ENCODE assay signal across 9 cellular contexts in genomic region chr11:65444314-65445051, GRCh38. TPM values are rescaled to one million over a fixed set of nuclear protein-coding genes. Genes with fewer than 3 reads are reported as not detected.
DNase-seq lines count a peak whose midpoint lies in the region; ATAC-seq and TF ChIP-seq lines count a peak whose summit lies in the region.
"Had no signal": no experiment of that assay in that cellular context is flagged by ENCODE, and none has a peak within 500 bp of the region (broad histone marks: within the 10 kb centered on the region; RNA-seq: fewer than 3 reads in every experiment).

No MANE protein-coding gene starts in this region.

- H3K4me1 Mint-ChIP-seq in activated naive CD4-positive, alpha-beta T cell treated with anti-CD3 and anti-CD28 coated beads for 36 hours (ENCODE audit: low read depth) = peaks cover 45% of the 10 kb centered on the region

- no peak for TF ChIP-seq RAD21 in liver (IDR thresholded peaks at IDR 0.05)

- H3K36me3 Mint-ChIP-seq in activated naive CD4-positive, alpha-beta T cell treated with anti-CD3 and anti-CD28 coated beads for 36 hours (ENCODE audit: low read depth) = peaks cover 36% of the 10 kb centered on the region

- peak overlapping the region; percentile 30 for H3K4me3 Mint-ChIP-seq in activated naive CD4-positive, alpha-beta T cell treated with anti-CD3 and anti-CD28 coated beads for 36 hours

- ATAC-seq in HG02970 (IDR thresholded peaks at IDR 0.05; ENCODE audit: low FRiP score, unreplicated experiment) = no peak
- no peak for ATAC-seq in HG02885 (IDR thresholded peaks at IDR 0.05; ENCODE audit: poor library complexity, unreplicated experiment)
- ATAC-seq in GM19467 (IDR thresholded peaks at IDR 0.05; ENCODE audit: unreplicated experiment) = no peak

- TF ChIP-seq EP300 in tibial nerve (IDR thresholded peaks at IDR 0.05) = no peak

- H3K27me3 ChIP-seq in liver (ENCODE audit: control insufficient read depth in 4 of 4, insufficient read depth in 4 of 4, low read length in 3 of 4) (no peaks in the 10 kb centered on the region), tibial nerve (no peaks in the 10 kb centered on the region)

- CTCF ChIA-PET in activated naive CD4-positive, alpha-beta T cell treated with anti-CD3 and anti-CD28 coated beads for 36 hours (lab: Charles Lee) = no interaction called here

- peaks cover 0 to 5% (median 3%) of the 10 kb centered on the region in 4 donors for H3K36me3 ChIP-seq in liver (ENCODE audit: control insufficient read depth in 4 of 4, insufficient read depth in 3 of 4, low read depth in 1 of 4, low read length in 3 of 4)
- H3K36me3 ChIP-seq in tibial nerve = peaks cover 0 to 86% (median 5%) of the 10 kb centered on the region in 3 donors

- intact Hi-C loops in activated naive CD4-positive, alpha-beta T cell treated with anti-CD3 and anti-CD28 coated beads for 36 hours (cut with micrococcal nuclease) = no loop called here

- peaks cover 2% of the 10 kb centered on the region for H3K9me3 Mint-ChIP-seq in activated naive CD4-positive, alpha-beta T cell treated with anti-CD3 and anti-CD28 coated beads for 36 hours

- peak overlapping the region; percentile 86 for H3K27ac Mint-ChIP-seq in activated naive CD4-positive, alpha-beta T cell treated with anti-CD3 and anti-CD28 coated beads for 36 hours

- no peak overlapping the region for H3K9ac ChIP-seq in liver (ENCODE audit: low read depth in 1 of 2, low read length in 2 of 2)

- TF ChIP-seq POLR2A in tibial nerve (IDR thresholded peaks at IDR 0.05) = peak in 1 of 2 donors; percentile 5

- WGBS in liver = 67% methylated on average over 14 of the region's 14 CpGs
- 88 to 93% methylated on average over 8 to 10 of the region's 14 CpGs for WGBS in tibial nerve, 2 donors

- H3K27ac ChIP-seq in liver (ENCODE audit: low read depth in 1 of 2, low read length in 2 of 2) = peak overlapping the region; percentile 53 to 72
- peak overlapping the region in 3 of 4 donors; percentile 50 to 79 (median 74) for H3K27ac ChIP-seq in tibial nerve

- H3K27me3 Mint-ChIP-seq in activated naive CD4-positive, alpha-beta T cell treated with anti-CD3 and anti-CD28 coated beads for 36 hours (ENCODE audit: low read depth) = no peaks in the 10 kb centered on the region

- H3K9me3 ChIP-seq in liver (ENCODE audit: control insufficient read depth in 4 of 4, low read length in 3 of 4) (no peaks in the 10 kb centered on the region), tibial nerve (no peaks in the 10 kb centered on the region)

- peaks cover 0 to 3% (median 1%) of the 10 kb centered on the region in 4 donors for H3K4me1 ChIP-seq in liver (ENCODE audit: control insufficient read depth in 4 of 4, insufficient read depth in 4 of 4, low read length in 3 of 4)
- H3K4me1 ChIP-seq in tibial nerve = peaks cover 0 to 65% (median 37%) of the 10 kb centered on the region in 4 donors

- TF ChIP-seq CTCF in liver (IDR thresholded peaks at IDR 0.05; ENCODE audit: low read depth, low read length, missing input control) (no peak), tibial nerve (IDR thresholded peaks at IDR 0.05) (no peak)

- peak; percentile 32 for DNase-seq in activated naive CD4-positive, alpha-beta T cell treated with anti-CD3 and anti-CD28 coated beads for 36 hours
- no peak for DNase-seq in activated naive CD4-positive, alpha-beta T cell treated with anti-CD3 and anti-CD28 coated beads, Interleukin-2, amount 50 U/mL, for 16 hours
- DNase-seq in amniotic epithelial cell (ENCODE audit: low read depth) (peak; percentile 48), tibial nerve (ENCODE audit: low spot score in 2 of 2) (peak in 1 of 2 donors; percentile 19)
- DNase-seq: occipital lobe had no signal

- no peak overlapping the region for H3K4me3 ChIP-seq in liver (ENCODE audit: low read depth in 1 of 3, low read length in 3 of 3)
- no peak overlapping the region for H3K4me3 ChIP-seq in tibial nerve

TF ChIP-seq in liver, 16 proteins besides CTCF, POLR2A, EP300 and RAD21:
- TF ChIP-seq REST (IDR thresholded peaks at IDR 0.05) = peak; percentile 9
- peak; percentile 2 for TF ChIP-seq ZBTB33 (IDR thresholded peaks at IDR 0.05)
- no peak for TF ChIP-seq ATF3 (IDR thresholded peaks at IDR 0.05)
- TF ChIP-seq MAX (IDR thresholded peaks at IDR 0.05) = no peak
- no peak for TF ChIP-seq JUND (IDR thresholded peaks at IDR 0.05)
- TF ChIP-seq SP1 (IDR thresholded peaks at IDR 0.05) = no peak
- no peak for TF ChIP-seq RXRA (IDR thresholded peaks at IDR 0.05)
- no peak for TF ChIP-seq HNF4G (IDR thresholded peaks at IDR 0.05)
- no peak for TF ChIP-seq FOXA1 (IDR thresholded peaks at IDR 0.05)
- TF ChIP-seq HNF4A (conservative IDR thresholded peaks at IDR 0.05) = peak in 1 of 2 donors; percentile 24

RNA-seq across cellular contexts. Expression of gene NEAT1, which starts 21.9 kb away (rescaled TPM):
- 100 to 1,000 TPM; 693 to 750 TPM for total RNA-seq in activated naive CD4-positive, alpha-beta T cell treated with anti-CD3 and anti-CD28 coated beads for 36 hours
- total RNA-seq in liver = 1,000 to 10,000 TPM in 1 of 2 donors, 10 to 100 TPM in 1; 29.6 to 1,968 TPM
- polyA plus RNA-seq in liver = 100 to 1,000 TPM in 1 of 2 donors, 10 to 100 TPM in 1; 50.2 to 111 TPM
- 100 to 1,000 TPM; 427 to 571 (median 461) TPM for total RNA-seq in tibial nerve

RNA-seq across cellular contexts. Expression of gene MALAT1, which starts 54.4 kb away (rescaled TPM):
- total RNA-seq in activated naive CD4-positive, alpha-beta T cell treated with anti-CD3 and anti-CD28 coated beads for 36 hours = over 10,000 TPM; 10,460 to 10,508 TPM
- 1,000 to 10,000 TPM; 3,688 to 8,306 TPM for total RNA-seq in liver
- 1,000 to 10,000 TPM in 1 of 2 donors, 10 to 100 TPM in 1; 11.9 to 3,868 TPM for polyA plus RNA-seq in liver
- total RNA-seq in tibial nerve = over 10,000 TPM; 20,649 to 23,532 (median 22,230) TPM

RNA-seq across cellular contexts. Expression of gene FRMD8, which starts 58.0 kb away (rescaled TPM):
- 10 to 100 TPM; 38.2 to 40.0 TPM for total RNA-seq in activated naive CD4-positive, alpha-beta T cell treated with anti-CD3 and anti-CD28 coated beads for 36 hours
- 10 to 100 TPM; 20.7 to 22.8 TPM for total RNA-seq in liver
- 1 to 10 TPM; 2.8 to 9.4 TPM for polyA plus RNA-seq in liver
- 100 to 1,000 TPM in 3 of 4 donors, 10 to 100 TPM in 1; 96.5 to 226 (median 128) TPM for total RNA-seq in tibial nerve
